1 cellular context compared by ENCODE assay signal in the genomic region with DNA sequence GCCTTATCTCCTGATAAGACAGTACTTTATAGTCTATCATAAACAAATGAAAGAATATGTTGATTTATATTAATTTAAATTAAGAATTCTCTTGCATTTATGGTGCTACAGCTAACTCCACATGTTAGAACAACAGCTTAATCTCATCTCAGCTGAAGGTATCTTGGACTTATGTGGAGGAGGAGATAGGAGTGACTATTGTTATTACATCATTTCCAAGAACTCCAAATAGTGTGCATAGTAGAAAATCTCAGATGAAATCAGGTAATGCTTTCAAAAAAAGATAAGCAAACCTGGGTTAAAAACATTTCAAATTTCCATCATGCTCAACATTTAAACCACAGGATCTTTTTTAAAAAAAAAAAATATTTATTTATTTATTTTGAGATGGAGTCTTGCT.
A peak's percentile ranks its signal among the peaks of the same experiment; 100 is the strongest.
TF ChIP-seq lines count a peak whose summit lies in the region.

No MANE protein-coding gene starts in this region.

TF ChIP-seq in K562, 482 proteins besides CTCF, POLR2A, EP300 and RAD21:
- TF ChIP-seq RCOR1 (IDR thresholded peaks at IDR 0.05; ENCODE audit: borderline replicate concordance in 1 of 2, low read depth in 2 of 2, low read length in 2 of 2) (0 out of 4 replicates have a peak, but pooled peaks of 1 of the 2 experiments have one; percentile 34), SMARCA5 (IDR thresholded peaks at IDR 0.05) (no peak), ZNF57 (CRISPR knock-in tag; IDR thresholded peaks at IDR 0.05) (no peak), ZNF395 (CRISPR knock-in tag; IDR thresholded peaks at IDR 0.05) (no peak), ZBTB17 (CRISPR knock-in tag; IDR thresholded peaks at IDR 0.05) (no peak), ZNF707 (CRISPR knock-in tag; conservative IDR thresholded peaks at IDR 0.05) (no peak), TAL1 (IDR thresholded peaks at IDR 0.05) (peak; percentile 59), NR3C1 (CRISPR knock-in tag; IDR thresholded peaks at IDR 0.05) (no peak), ELF2 (CRISPR knock-in tag; IDR thresholded peaks at IDR 0.05) (no peak), RBM34 (IDR thresholded peaks at IDR 0.05; ENCODE audit: borderline replicate concordance, insufficient read depth, low read length) (no peak), KHSRP (IDR thresholded peaks at IDR 0.05) (no peak), ARID1B (IDR thresholded peaks at IDR 0.05) (peak; percentile 33; the same call in 1 of the 2 replicates), ZNF316 (IDR thresholded peaks at IDR 0.05) (no peak), ASH1L (IDR thresholded peaks at IDR 0.05; ENCODE audit: borderline replicate concordance, low read depth, partially characterized antibody) (no peak), HDAC8 (tag; IDR thresholded peaks at IDR 0.05) (no peak), RB1 (IDR thresholded peaks at IDR 0.05; ENCODE audit: low read depth) (no peak), ZNF740 (CRISPR knock-in tag; IDR thresholded peaks at IDR 0.05) (no peak), ZNF740 (tag; IDR thresholded peaks at IDR 0.05) (no peak), KDM1A (IDR thresholded peaks at IDR 0.05) (peak in 1 of 2 experiments; percentile 52; a peak in 2 of 4 replicates), ZNF24 (IDR thresholded peaks at IDR 0.05) (no peak), JUND (IDR thresholded peaks at IDR 0.05; ENCODE audit: borderline replicate concordance, low read depth, low read length) (0 out of 2 replicates have a peak, but pooled peaks have one; percentile 15), JUND (tag; IDR thresholded peaks at IDR 0.05; ENCODE audit: borderline replicate concordance, low read depth, low read length) (no peak; the same call in 2 of the 3 replicates), NFXL1 (CRISPR knock-in tag; IDR thresholded peaks at IDR 0.05) (no peak), STAT5A (IDR thresholded peaks at IDR 0.05; ENCODE audit: borderline replicate concordance, low read length) (peak; percentile 60; the same call in 1 of the 2 replicates), SOX6 (IDR thresholded peaks at IDR 0.05) (peak; percentile 67), CBFA2T3 (IDR thresholded peaks at IDR 0.05) (peak; percentile 44; the same call in 1 of the 2 replicates), NR2C2 (CRISPR knock-in tag; IDR thresholded peaks at IDR 0.05) (no peak), NR2C2 (tag; IDR thresholded peaks at IDR 0.05) (no peak), TEAD4 (IDR thresholded peaks at IDR 0.05; ENCODE audit: low read length) (peak; percentile 52; the same call in 1 of the 2 replicates), TEAD4 (CRISPR knock-in tag; IDR thresholded peaks at IDR 0.05; ENCODE audit: borderline replicate concordance) (no peak), RBM22 (IDR thresholded peaks at IDR 0.05; ENCODE audit: low read depth, low read length, poor library complexity, severe bottlenecking) (no peak), COPS2 (conservative IDR thresholded peaks at IDR 0.05) (no peak), ERF (CRISPR knock-in tag; IDR thresholded peaks at IDR 0.05) (no peak), MEF2D (tag; conservative IDR thresholded peaks at IDR 0.05; ENCODE audit: low read depth) (no peak), ZNF778 (CRISPR knock-in tag; IDR thresholded peaks at IDR 0.05) (no peak), CEBPG (CRISPR knock-in tag; IDR thresholded peaks at IDR 0.05) (no peak), CEBPG (tag; conservative IDR thresholded peaks at IDR 0.05 in 1 of 2, IDR thresholded peaks at IDR 0.05 in 1 of 2) (peak in 1 of 2 experiments; percentile 57; a peak in 1 of 4 replicates)
- TF ChIP-seq, protein P1, sequence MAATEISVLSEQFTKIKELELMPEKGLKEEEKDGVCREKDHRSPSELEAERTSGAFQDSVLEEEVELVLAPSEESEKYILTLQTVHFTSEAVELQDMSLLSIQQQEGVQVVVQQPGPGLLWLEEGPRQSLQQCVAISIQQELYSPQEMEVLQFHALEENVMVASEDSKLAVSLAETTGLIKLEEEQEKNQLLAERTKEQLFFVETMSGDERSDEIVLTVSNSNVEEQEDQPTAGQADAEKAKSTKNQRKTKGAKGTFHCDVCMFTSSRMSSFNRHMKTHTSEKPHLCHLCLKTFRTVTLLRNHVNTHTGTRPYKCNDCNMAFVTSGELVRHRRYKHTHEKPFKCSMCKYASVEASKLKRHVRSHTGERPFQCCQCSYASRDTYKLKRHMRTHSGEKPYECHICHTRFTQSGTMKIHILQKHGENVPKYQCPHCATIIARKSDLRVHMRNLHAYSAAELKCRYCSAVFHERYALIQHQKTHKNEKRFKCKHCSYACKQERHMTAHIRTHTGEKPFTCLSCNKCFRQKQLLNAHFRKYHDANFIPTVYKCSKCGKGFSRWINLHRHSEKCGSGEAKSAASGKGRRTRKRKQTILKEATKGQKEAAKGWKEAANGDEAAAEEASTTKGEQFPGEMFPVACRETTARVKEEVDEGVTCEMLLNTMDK (IDR thresholded peaks at IDR 0.05; ENCODE audit: borderline replicate concordance, insufficient read depth, low read depth, low read length, poor library complexity, severe bottlenecking) = no peak
- TF ChIP-seq, protein P2, sequence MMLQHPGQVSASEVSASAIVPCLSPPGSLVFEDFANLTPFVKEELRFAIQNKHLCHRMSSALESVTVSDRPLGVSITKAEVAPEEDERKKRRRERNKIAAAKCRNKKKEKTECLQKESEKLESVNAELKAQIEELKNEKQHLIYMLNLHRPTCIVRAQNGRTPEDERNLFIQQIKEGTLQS (IDR thresholded peaks at IDR 0.05) = peak; percentile 51; the same call in 1 of the 2 replicates
- TF ChIP-seq, protein P2 (CRISPR knock-in tag; conservative IDR thresholded peaks at IDR 0.05) = no peak
- TF ChIP-seq, protein P3, sequence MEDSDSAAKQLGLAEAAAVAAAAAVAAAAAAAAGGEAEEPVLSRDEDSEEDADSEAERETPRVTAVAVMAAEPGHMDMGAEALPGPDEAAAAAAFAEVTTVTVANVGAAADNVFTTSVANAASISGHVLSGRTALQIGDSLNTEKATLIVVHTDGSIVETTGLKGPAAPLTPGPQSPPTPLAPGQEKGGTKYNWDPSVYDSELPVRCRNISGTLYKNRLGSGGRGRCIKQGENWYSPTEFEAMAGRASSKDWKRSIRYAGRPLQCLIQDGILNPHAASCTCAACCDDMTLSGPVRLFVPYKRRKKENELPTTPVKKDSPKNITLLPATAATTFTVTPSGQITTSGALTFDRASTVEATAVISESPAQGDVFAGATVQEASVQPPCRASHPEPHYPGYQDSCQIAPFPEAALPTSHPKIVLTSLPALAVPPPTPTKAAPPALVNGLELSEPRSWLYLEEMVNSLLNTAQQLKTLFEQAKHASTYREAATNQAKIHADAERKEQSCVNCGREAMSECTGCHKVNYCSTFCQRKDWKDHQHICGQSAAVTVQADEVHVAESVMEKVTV (CRISPR knock-in tag; IDR thresholded peaks at IDR 0.05) = no peak
